Comparison of ENCODE assay signal across 17 cellular contexts in genomic region chr2:42965196-42965595, GRCh38.
DNase-seq lines count a peak whose midpoint lies in the region; ATAC-seq and TF ChIP-seq lines count a peak whose summit lies in the region.
"Had no signal": no experiment of that assay in that cellular context is flagged by ENCODE, and none has a peak within 500 bp of the region (broad histone marks: within the 10 kb centered on the region; RNA-seq: fewer than 3 reads in every experiment).

No MANE protein-coding gene starts in this region.

- H3K36me3 ChIP-seq in Loucy (ENCODE audit: insufficient read depth, low read length) (no peaks in the 10 kb centered on the region), tibial nerve (no peaks in the 10 kb centered on the region)

- H3K4me1 Mint-ChIP-seq in chondrocyte (ENCODE audit: low read depth) (peaks cover 77% of the 10 kb centered on the region), nephron (peaks cover 76% of the 10 kb centered on the region)

- peak overlapping the region; percentile 10 to 91 (median 64) for H3K27ac ChIP-seq in tibial nerve
- H3K27ac ChIP-seq: C4-2B had no signal

- 86 to 89% methylated on average over 4 of the region's 4 CpGs for WGBS in tibial nerve, 2 donors

- H3K4me3 Mint-ChIP-seq in chondrocyte (ENCODE audit: unreplicated experiment), result no peak overlapping the region
- peak overlapping the region in 1 of 3 experiments; percentile 3 for H3K4me3 Mint-ChIP-seq in nephron
- H3K4me3 Mint-ChIP-seq: activated CD8-positive, alpha-beta T cell treated with anti-CD3 and anti-CD28 coated beads, Interleukin-2, amount 10 ng/mL, durations not matched to agents 7 days and 5 days; activated naive CD8-positive, alpha-beta T cell treated with anti-CD3 and anti-CD28 coated beads, Interleukin-2, amount 50 U/mL, for 24 hours; effector memory CD8-positive, alpha-beta T cell; naive thymus-derived CD4-positive, alpha-beta T cell had no signal

- DNase-seq in chondrocyte (ENCODE audit: low spot score) (no peak), tibial nerve (ENCODE audit: low spot score in 2 of 2) (no peak), sciatic nerve (ENCODE audit: low spot score) (no peak), OCI-M1 (lab: John Stamatoyannopoulos, UW) (no peak), cerebellar cortex (ENCODE audit: low spot score) (no peak)
- DNase-seq: activated CD8-positive, alpha-beta T cell treated with anti-CD3 and anti-CD28 coated beads, Interleukin-2, amount 10 ng/mL, durations not matched to agents 7 days and 5 days; activated naive CD8-positive, alpha-beta T cell treated with anti-CD3 and anti-CD28 coated beads, Interleukin-2, amount 50 U/mL, for 24 hours; DMS53; effector memory CD8-positive, alpha-beta T cell; naive thymus-derived CD4-positive, alpha-beta T cell; NCI-H2171 treated with DMSO at 0.1 percent for 48 hours; RPMI8226; stimulated activated CD4-positive, alpha-beta T cell treated with anti-CD3 and anti-CD28 coated beads, Interleukin-2, amount 100 ng/mL, for 24 hours; T-helper 1 cell had no signal

- H3K79me2 ChIP-seq in Loucy (ENCODE audit: insufficient read depth, low read length), result no peaks in the 10 kb centered on the region

- H3K27me3 ChIP-seq in Loucy (ENCODE audit: insufficient read depth, low read length, poor library complexity, severe bottlenecking), result no peaks in the 10 kb centered on the region
- H3K27me3 ChIP-seq in tibial nerve, result no peaks in the 10 kb centered on the region

- H2AFZ ChIP-seq in Loucy (ENCODE audit: low read length), result no peak overlapping the region

- H3K27ac Mint-ChIP-seq in chondrocyte (ENCODE audit: unreplicated experiment) (peak overlapping the region; percentile 94), nephron (peak overlapping the region in 2 of 3 experiments; percentile 58 to 86)
- H3K27ac Mint-ChIP-seq: activated CD8-positive, alpha-beta T cell treated with anti-CD3 and anti-CD28 coated beads, Interleukin-2, amount 10 ng/mL, durations not matched to agents 7 days and 5 days; activated naive CD8-positive, alpha-beta T cell treated with anti-CD3 and anti-CD28 coated beads, Interleukin-2, amount 50 U/mL, for 24 hours; effector memory CD8-positive, alpha-beta T cell; naive thymus-derived CD4-positive, alpha-beta T cell had no signal

- intact Hi-C loops in sciatic nerve (cut with DNase I), result no loop called here

- TF ChIP-seq EP300 in tibial nerve (IDR thresholded peaks at IDR 0.05), result no peak

- H3K9ac ChIP-seq in Loucy (ENCODE audit: low read depth, low read length, poor library complexity, severe bottlenecking), result peak overlapping the region; percentile 53

- H3K9me3 Mint-ChIP-seq in chondrocyte (ENCODE audit: low read depth) (no peaks in the 10 kb centered on the region), nephron (no peaks in the 10 kb centered on the region)
- H3K9me3 Mint-ChIP-seq: activated naive CD8-positive, alpha-beta T cell treated with anti-CD3 and anti-CD28 coated beads, Interleukin-2, amount 50 U/mL, for 24 hours; effector memory CD8-positive, alpha-beta T cell; naive thymus-derived CD4-positive, alpha-beta T cell had no signal

- ATAC-seq in sciatic nerve, result no peak
- ATAC-seq: activated CD8-positive, alpha-beta T cell treated with anti-CD3 and anti-CD28 coated beads, Interleukin-2, amount 10 ng/mL, durations not matched to agents 7 days and 5 days; activated naive CD8-positive, alpha-beta T cell treated with anti-CD3 and anti-CD28 coated beads, Interleukin-2, amount 50 U/mL, for 24 hours; effector memory CD8-positive, alpha-beta T cell; naive thymus-derived CD4-positive, alpha-beta T cell had no signal

- no peaks in the 10 kb centered on the region for H3K27me3 Mint-ChIP-seq in chondrocyte (ENCODE audit: low read depth)
- peaks cover 8% of the 10 kb centered on the region for H3K27me3 Mint-ChIP-seq in nephron (ENCODE audit: low read depth)

- H3K9me3 ChIP-seq in Loucy (ENCODE audit: insufficient read depth, low read depth, low read length), result no peaks in the 10 kb centered on the region
- no peaks in the 10 kb centered on the region for H3K9me3 ChIP-seq in tibial nerve

- H3K36me3 Mint-ChIP-seq in chondrocyte (ENCODE audit: low read depth) (no peaks in the 10 kb centered on the region), nephron (ENCODE audit: low read depth) (no peaks in the 10 kb centered on the region)
- H3K36me3 Mint-ChIP-seq: naive thymus-derived CD4-positive, alpha-beta T cell had no signal

- TF ChIP-seq CTCF in Loucy (conservative IDR thresholded peaks at IDR 0.05; ENCODE audit: low read length) (no peak), chondrocyte (IDR thresholded peaks at IDR 0.05) (no peak), nephron (IDR thresholded peaks at IDR 0.05; ENCODE audit: unreplicated experiment in 3 of 3) (no peak), tibial nerve (IDR thresholded peaks at IDR 0.05) (no peak)

- TF ChIP-seq POLR2A in tibial nerve (IDR thresholded peaks at IDR 0.05), result no peak

- peaks cover 60% of the 10 kb centered on the region for H3K4me1 ChIP-seq in Loucy (ENCODE audit: insufficient read depth, low read length, poor library complexity, severe bottlenecking)
- H3K4me1 ChIP-seq in tibial nerve, result peaks cover 0 to 89% (median 50%) of the 10 kb centered on the region in 4 donors

- H3K4me3 ChIP-seq in Loucy (ENCODE audit: low read length, poor library complexity, severe bottlenecking), result no peak overlapping the region
- no peak overlapping the region for H3K4me3 ChIP-seq in tibial nerve

- no peaks in the 10 kb centered on the region for H3F3A ChIP-seq in Loucy (ENCODE audit: low read depth)

- H3K4me2 ChIP-seq in Loucy (ENCODE audit: low read depth, low read length, poor library complexity, severe bottlenecking), result peak overlapping the region; percentile 5

- H3K9me2 ChIP-seq in Loucy (replicated peaks; ENCODE audit: low read depth, low read length), result no peaks in the 10 kb centered on the region

- H4K20me1 ChIP-seq in Loucy (ENCODE audit: insufficient read depth, low read length, poor library complexity, severe bottlenecking), result no peaks in the 10 kb centered on the region
